Comparison of ENCODE assay signal across 7 cellular contexts in genomic region chr19:4856468-4856867, GRCh38. TPM values are rescaled to one million over a fixed set of nuclear protein-coding genes. Genes with fewer than 3 reads are reported as not detected.
"Had no signal": no experiment of that assay in that cellular context is flagged by ENCODE, and none has a peak within 500 bp of the region (broad histone marks: within the 10 kb centered on the region; RNA-seq: fewer than 3 reads in every experiment).

No MANE protein-coding gene starts in this region.

RNA-seq across cellular contexts. Expression of gene ARRDC5, which starts 46.2 kb away (rescaled TPM):
- total RNA-seq: HT-29, LHCN-M2, MCF 10A, OCI-LY7, PC-3, SK-MEL-5 had no signal
- polyA plus RNA-seq: SK-N-SH had no signal
